In the genomic region with DNA sequence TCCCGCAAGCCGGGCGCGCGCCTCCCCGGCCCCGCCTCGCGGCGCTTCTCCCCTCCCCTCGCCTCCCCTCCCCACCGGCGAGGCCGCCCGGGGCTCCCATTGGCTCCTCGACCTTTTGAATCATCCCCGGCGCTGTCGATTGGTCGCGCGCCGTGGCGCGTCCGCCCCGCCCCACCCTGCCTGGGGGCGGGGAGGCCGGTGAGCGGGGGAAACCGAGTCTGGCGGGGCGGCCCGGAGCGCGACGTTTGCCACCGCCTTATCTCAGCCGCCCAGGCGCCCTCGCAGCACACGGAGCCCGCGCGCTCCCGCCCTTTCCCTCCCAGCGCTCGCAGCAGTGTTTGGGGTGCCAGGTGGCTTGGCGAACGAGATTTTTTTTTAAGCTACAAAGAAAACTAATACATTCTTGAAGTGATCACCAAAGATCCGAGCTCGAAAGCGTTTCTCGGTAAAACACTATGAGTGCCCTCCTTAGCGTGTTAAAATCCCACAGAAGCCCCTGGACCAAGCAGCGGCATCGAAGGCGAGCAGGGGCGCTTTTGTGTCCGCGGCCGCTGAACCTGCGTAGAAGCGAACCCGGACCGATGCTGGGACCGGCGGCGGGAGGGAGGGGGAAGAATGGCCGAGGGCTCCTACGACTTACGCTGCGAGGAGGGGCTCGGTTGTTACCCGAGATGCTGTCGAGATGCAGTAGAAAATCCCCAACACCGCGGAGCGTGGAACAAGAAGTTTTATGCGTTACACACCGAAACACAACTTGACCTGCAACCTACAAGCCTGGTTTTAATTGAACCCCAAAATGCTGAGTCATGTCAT, we compare ENCODE assay signal across 8 cellular contexts. TPM values are rescaled to one million over a fixed set of nuclear protein-coding genes. Genes with fewer than 3 reads are reported as not detected.
A peak's percentile ranks its signal among the peaks of the same experiment; 100 is the strongest.
DNase-seq lines count a peak whose midpoint lies in the region; ATAC-seq and TF ChIP-seq lines count a peak whose summit lies in the region.

No MANE protein-coding gene starts in this region.

- peaks cover 42% of the 10 kb centered on the region for H3K79me2 ChIP-seq in smooth muscle cell (ENCODE audit: low read depth)

- under 1% methylated on average over 46 of the region's 81 CpGs for WGBS in smooth muscle cell (ENCODE audit: low lambda C conversion rate)

- intact Hi-C loops in A673 (cut with micrococcal nuclease; ENCODE audit: unreplicated experiment) (no loop called here), breast epithelium (cut with DNase I; ENCODE audit: low total_unique reads) (no loop called here)

- H2AFZ ChIP-seq in smooth muscle cell (ENCODE audit: low read depth): peak overlapping the region; percentile 98

- H3K9me3 ChIP-seq in A673 (ENCODE audit: low read depth, low read length, poor library complexity, severe bottlenecking): no peaks in the 10 kb centered on the region
- H3K9me3 ChIP-seq in WERI-Rb-1 (ENCODE audit: severe bottlenecking): no peaks in the 10 kb centered on the region
- no peaks in the 10 kb centered on the region for H3K9me3 ChIP-seq in breast epithelium
- no peaks in the 10 kb centered on the region for H3K9me3 ChIP-seq in smooth muscle cell (replicated peaks; ENCODE audit: low read depth)

- POLR2A ChIA-PET in A673 (lab: Charles Lee; ENCODE audit: low non-redundant PET): interaction anchor here (0.5 to 0.7 kb wide), 2 partner anchors 90 to 497 kb away, joined by 3 to 9 read pairs; no protein-coding TSS in a partner anchor

- peak; percentile 33 for TF ChIP-seq POLR2A in breast epithelium (IDR thresholded peaks at IDR 0.05)

- peak overlapping the region; percentile 86 for H3K27ac ChIP-seq in A673 (ENCODE audit: low read depth, low read length, poor library complexity, severe bottlenecking)
- peak overlapping the region; percentile 93 for H3K27ac ChIP-seq in WERI-Rb-1
- H3K27ac ChIP-seq in breast epithelium: peak overlapping the region; percentile 85 to 92
- H3K27ac ChIP-seq in smooth muscle cell (ENCODE audit: low read depth): peak overlapping the region; percentile 29

- CTCF ChIA-PET in A673 (lab: Charles Lee): interaction anchor here (0.6 to 1.0 kb wide), 2 partner anchors 22 to 46 kb away, joined by 3 to 4 read pairs; no protein-coding TSS in a partner anchor

- TF ChIP-seq CTCF in A673 (conservative IDR thresholded peaks at IDR 0.05; ENCODE audit: low read depth, low read length) (no peak), WERI-Rb-1 (IDR thresholded peaks at IDR 0.05; ENCODE audit: low read depth, low read length) (no peak), breast epithelium (IDR thresholded peaks at IDR 0.05) (no peak), smooth muscle cell (IDR thresholded peaks at IDR 0.05; ENCODE audit: borderline replicate concordance, insufficient read depth, poor library complexity, severe bottlenecking) (no peak)

- H3F3A ChIP-seq in smooth muscle cell (ENCODE audit: low read depth): peaks cover 5% of the 10 kb centered on the region

- peak overlapping the region; percentile 99 for H3K4me2 ChIP-seq in smooth muscle cell

- no peaks in the 10 kb centered on the region for H3K27me3 ChIP-seq in A673 (replicated peaks; ENCODE audit: insufficient read depth, low read depth, low read length, poor library complexity)
- H3K27me3 ChIP-seq in WERI-Rb-1 (ENCODE audit: insufficient read depth, low read depth, severe bottlenecking): no peaks in the 10 kb centered on the region
- H3K27me3 ChIP-seq in breast epithelium: no peaks in the 10 kb centered on the region
- no peaks in the 10 kb centered on the region for H3K27me3 ChIP-seq in smooth muscle cell (ENCODE audit: low read depth)

- ATAC-seq in GM18861 (IDR thresholded peaks at IDR 0.05; ENCODE audit: unreplicated experiment) (peak; percentile 80), HG03066 (IDR thresholded peaks at IDR 0.05; ENCODE audit: low read depth, unreplicated experiment) (peak; percentile 86)

- H3K4me1 ChIP-seq in A673 (ENCODE audit: insufficient read depth, low read length, poor library complexity, severe bottlenecking) (peaks cover 30% of the 10 kb centered on the region), breast epithelium (peaks cover 4 to 5% of the 10 kb centered on the region in 2 donors), smooth muscle cell (ENCODE audit: low read depth) (peaks cover 32% of the 10 kb centered on the region)

- peak overlapping the region; percentile 42 for H3K9ac ChIP-seq in smooth muscle cell (ENCODE audit: low read depth)

- H3K36me3 ChIP-seq in A673 (ENCODE audit: insufficient read depth, low read length, poor library complexity, severe bottlenecking) (no peaks in the 10 kb centered on the region), WERI-Rb-1 (peaks cover 4% of the 10 kb centered on the region; the same call in 1 of the 2 replicates), breast epithelium (no peaks in the 10 kb centered on the region), smooth muscle cell (ENCODE audit: low read depth) (no peaks in the 10 kb centered on the region)

- peak overlapping the region; percentile 93 for H3K4me3 ChIP-seq in A673 (ENCODE audit: low read depth, low read length, poor library complexity, severe bottlenecking)
- peak overlapping the region; percentile 79 for H3K4me3 ChIP-seq in WERI-Rb-1 (ENCODE audit: low read depth, low read length)
- peak overlapping the region; percentile 92 to 96 (median 92) for H3K4me3 ChIP-seq in breast epithelium
- peak overlapping the region; percentile 96 for H3K4me3 ChIP-seq in smooth muscle cell

- TSS peak; percentile 93 for BruUV-seq in A673 (replicated peaks; lab: Mats Ljungman, UMichigan)

- peak; percentile 97 for DNase-seq in A673 (ENCODE audit: low spot score)
- DNase-seq in NCI-H2107 treated with DMSO at 0.1 percent for 48 hours (lab: John Stamatoyannopoulos, UW; ENCODE audit: unreplicated experiment): peak; percentile 83
- DNase-seq in WERI-Rb-1: peak; percentile 84
- DNase-seq in breast epithelium (ENCODE audit: low spot score in 2 of 2): peak; percentile 82 to 84
- peak; percentile 97 for DNase-seq in iPS-NIHi7 (ENCODE audit: extremely low spot score)
- DNase-seq in smooth muscle cell (lab: John Stamatoyannopoulos, UW; ENCODE audit: unreplicated experiment): peak; percentile 64

- peaks cover 41% of the 10 kb centered on the region for H4K20me1 ChIP-seq in smooth muscle cell (ENCODE audit: low read depth)

RNA-seq across cellular contexts. Expression of a gene that starts 0.4 kb away (rescaled TPM):
- 147 and 174 TPM in 2 replicates for total RNA-seq in A673 (2021)
- 10 to 100 TPM; 20.3 to 36.1 (median 29.6) TPM for total RNA-seq in breast epithelium
- 33.4 and 43.6 TPM in 2 replicates for total RNA-seq in smooth muscle cell
- 16.6 and 24.8 TPM in 2 replicates for polyA plus RNA-seq in smooth muscle cell

Comparison
In these comparisons a context has a peak if more than half of its experiments do, and no peak if none do; other contexts are left out.
1. Peak in every context shown above with its lines: DNase-seq, ATAC-seq, H3K4me3 ChIP-seq and H3K27ac ChIP-seq.
2. H3K27ac ChIP-seq: peak in every context shown above with its lines; median percentile 93 in WERI-Rb-1; 88 in breast epithelium; 86 in A673; 29 in smooth muscle cell.